Comparison of ENCODE assay signal across 12 cellular contexts in the genomic region with DNA sequence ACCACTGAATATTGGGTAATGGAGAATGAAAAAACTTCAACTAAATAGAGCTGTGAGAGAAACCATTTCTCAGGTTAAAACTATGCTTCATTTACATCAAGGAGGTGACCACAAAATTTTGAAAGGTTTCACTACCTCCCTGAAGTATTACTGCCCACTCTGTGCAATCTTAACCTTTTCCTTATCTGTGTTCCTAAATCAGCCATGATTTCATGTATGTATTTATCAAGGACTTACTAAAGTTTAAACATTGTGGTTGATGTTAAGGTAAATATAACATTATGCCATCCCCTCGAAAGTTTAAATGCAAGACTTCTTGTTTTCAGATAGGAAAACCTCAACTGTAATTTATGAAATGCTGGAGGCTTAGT.
A peak's percentile ranks its signal among the peaks of the same experiment; 100 is the strongest.
DNase-seq lines count a peak whose midpoint lies in the region; ATAC-seq and TF ChIP-seq lines count a peak whose summit lies in the region.
"Had no signal": no experiment of that assay in that cellular context is flagged by ENCODE, and none has a peak within 500 bp of the region (broad histone marks: within the 10 kb centered on the region; RNA-seq: fewer than 3 reads in every experiment).

No MANE protein-coding gene starts in this region.

- no peak overlapping the region for H3K4me2 ChIP-seq in hepatocyte

- TF ChIP-seq CTCF in GM12865 (IDR thresholded peaks at IDR 0.05; ENCODE audit: insufficient read depth, low read depth, low read length, missing control alignments) (no peak), hepatocyte (IDR thresholded peaks at IDR 0.05; ENCODE audit: poor library complexity) (no peak)

- H3K27ac ChIP-seq in hepatocyte, result no peak overlapping the region
- H3K27ac ChIP-seq: neutrophil had no signal

- H4K20me1 ChIP-seq in hepatocyte (ENCODE audit: insufficient read depth, poor library complexity, severe bottlenecking), result no peaks in the 10 kb centered on the region

- H3K4me3 ChIP-seq in GM12865 (ENCODE audit: low read depth, low read length) (no peak overlapping the region), hepatocyte (no peak overlapping the region)

- no peaks in the 10 kb centered on the region for H3K79me2 ChIP-seq in hepatocyte

- ATAC-seq in GM19397 (IDR thresholded peaks at IDR 0.05; ENCODE audit: unreplicated experiment) (peak; percentile 85), HG02840 (IDR thresholded peaks at IDR 0.05; ENCODE audit: low FRiP score, unreplicated experiment) (peak; percentile 77), HG03521 (IDR thresholded peaks at IDR 0.05; ENCODE audit: unreplicated experiment) (peak; percentile 83)

- H3K9me2 ChIP-seq in hepatocyte (replicated peaks; ENCODE audit: insufficient read depth), result no peaks in the 10 kb centered on the region

- 35% methylated on average over 1 of the region's 1 CpG for WGBS in hepatocyte (ENCODE audit: low lambda C conversion rate, missing lambda C conversion rate)

- DNase-seq in GM12865 (ENCODE audit: low read depth), result peak; percentile 48
- DNase-seq in C1 segment of cervical spinal cord (lab: John Stamatoyannopoulos, UW), result no peak
- no peak for DNase-seq in RKO (ENCODE audit: low spot score)
- DNase-seq in hepatocyte (ENCODE audit: low spot score), result no peak
- DNase-seq in activated naive CD4-positive, alpha-beta T cell (lab: John Stamatoyannopoulos, UW), result no peak
- DNase-seq: activated CD4-positive, alpha-beta memory T cell treated with anti-CD3 and anti-CD28 coated beads for 36 hours; GF-D8; NCI-H2029 had no signal

- no peaks in the 10 kb centered on the region for H3K27me3 ChIP-seq in hepatocyte
- H3K27me3 ChIP-seq: neutrophil had no signal

- H3K4me1 ChIP-seq in hepatocyte (ENCODE audit: insufficient read depth), result no peaks in the 10 kb centered on the region

- H3K36me3 ChIP-seq in hepatocyte (replicated peaks; ENCODE audit: insufficient read depth, low read depth), result no peaks in the 10 kb centered on the region
- H3K36me3 ChIP-seq: neutrophil had no signal

- H3K9me3 ChIP-seq in hepatocyte (ENCODE audit: low read depth), result no peaks in the 10 kb centered on the region
- H3K9me3 ChIP-seq: neutrophil had no signal

- H2AFZ ChIP-seq in hepatocyte, result no peak overlapping the region
